In the genomic region with DNA sequence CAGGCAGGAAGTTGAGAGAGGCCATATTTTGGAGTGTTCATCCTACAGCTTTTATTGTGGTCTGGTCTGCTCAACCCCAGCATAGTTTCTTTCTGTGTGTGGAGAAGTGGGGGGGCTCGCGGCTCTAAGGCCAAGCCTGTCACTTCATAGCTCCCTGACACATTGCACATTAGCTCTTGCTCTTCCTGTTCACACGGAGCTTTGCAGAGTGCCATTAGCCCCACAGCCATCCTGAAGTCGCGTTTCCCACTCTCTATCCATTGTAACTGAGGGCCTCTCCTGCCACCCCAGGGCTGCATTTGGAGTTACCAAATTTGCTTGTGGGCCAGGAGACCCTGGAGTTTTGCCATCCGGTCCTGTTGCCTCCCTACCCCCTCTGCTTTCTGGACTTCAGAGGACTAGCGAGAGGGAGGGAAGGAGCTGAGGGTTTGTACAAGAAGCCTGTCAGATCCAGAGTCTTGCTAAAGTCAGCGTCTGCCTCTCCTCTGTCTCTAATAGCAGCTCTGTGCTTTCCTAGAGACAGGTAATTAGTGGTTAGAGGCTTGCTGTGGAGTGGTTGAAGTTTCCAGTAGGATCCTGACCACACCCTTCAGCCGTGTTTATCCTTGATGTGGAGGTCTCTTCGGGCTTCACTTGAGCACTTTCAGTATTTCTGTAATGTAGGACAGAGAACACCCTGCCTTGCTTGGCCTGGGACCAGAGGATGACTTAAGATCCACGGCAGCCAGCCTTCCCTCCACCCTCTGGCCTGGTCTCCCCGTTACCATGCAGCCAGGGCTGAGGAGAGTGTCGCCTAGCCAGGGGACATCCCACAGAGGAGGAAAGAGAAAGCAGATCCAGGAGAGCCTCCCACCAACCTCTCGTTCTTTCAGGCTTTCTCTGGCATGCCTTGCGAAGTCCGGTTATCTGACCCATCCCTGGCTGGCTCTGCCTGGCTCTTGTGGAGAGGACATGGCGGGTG, we compare ENCODE assay signal across 1 cellular context.
TF ChIP-seq lines count a peak whose summit lies in the region.

No MANE protein-coding gene starts in this region.

TF ChIP-seq in IMR-90, 13 proteins besides CTCF, POLR2A, EP300 and RAD21:
- TF ChIP-seq SMC3 (IDR thresholded peaks at IDR 0.05; ENCODE audit: low read depth, low read length): no peak
- TF ChIP-seq MAFK (IDR thresholded peaks at IDR 0.05; ENCODE audit: low read depth, low read length): no peak
- TF ChIP-seq FOS (IDR thresholded peaks at IDR 0.05; ENCODE audit: low read depth, low read length): no peak
- no peak for TF ChIP-seq NFE2L2 (IDR thresholded peaks at IDR 0.05; ENCODE audit: low read depth, low read length)
- TF ChIP-seq RCOR1 (IDR thresholded peaks at IDR 0.05; ENCODE audit: insufficient replicate concordance, low read length): no peak
- no peak; the same call in 1 of the 2 replicates for TF ChIP-seq MAZ (IDR thresholded peaks at IDR 0.05; ENCODE audit: borderline replicate concordance, low read depth, low read length)
- no peak for TF ChIP-seq BHLHE40 (IDR thresholded peaks at IDR 0.05; ENCODE audit: low read depth, low read length)
- no peak for TF ChIP-seq RFX5 (IDR thresholded peaks at IDR 0.05; ENCODE audit: low read depth, low read length)
- no peak for TF ChIP-seq CHD1 (IDR thresholded peaks at IDR 0.05; ENCODE audit: low read depth, low read length)
- no peak for TF ChIP-seq MXI1 (IDR thresholded peaks at IDR 0.05; ENCODE audit: borderline replicate concordance, low read depth, low read length)
- TF ChIP-seq, protein P1, sequence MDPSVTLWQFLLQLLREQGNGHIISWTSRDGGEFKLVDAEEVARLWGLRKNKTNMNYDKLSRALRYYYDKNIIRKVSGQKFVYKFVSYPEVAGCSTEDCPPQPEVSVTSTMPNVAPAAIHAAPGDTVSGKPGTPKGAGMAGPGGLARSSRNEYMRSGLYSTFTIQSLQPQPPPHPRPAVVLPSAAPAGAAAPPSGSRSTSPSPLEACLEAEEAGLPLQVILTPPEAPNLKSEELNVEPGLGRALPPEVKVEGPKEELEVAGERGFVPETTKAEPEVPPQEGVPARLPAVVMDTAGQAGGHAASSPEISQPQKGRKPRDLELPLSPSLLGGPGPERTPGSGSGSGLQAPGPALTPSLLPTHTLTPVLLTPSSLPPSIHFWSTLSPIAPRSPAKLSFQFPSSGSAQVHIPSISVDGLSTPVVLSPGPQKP (IDR thresholded peaks at IDR 0.05; ENCODE audit: borderline replicate concordance, low read depth, low read length): no peak
- no peak for TF ChIP-seq CEBPB (IDR thresholded peaks at IDR 0.05; ENCODE audit: low read depth, low read length)
- TF ChIP-seq, protein P2, sequence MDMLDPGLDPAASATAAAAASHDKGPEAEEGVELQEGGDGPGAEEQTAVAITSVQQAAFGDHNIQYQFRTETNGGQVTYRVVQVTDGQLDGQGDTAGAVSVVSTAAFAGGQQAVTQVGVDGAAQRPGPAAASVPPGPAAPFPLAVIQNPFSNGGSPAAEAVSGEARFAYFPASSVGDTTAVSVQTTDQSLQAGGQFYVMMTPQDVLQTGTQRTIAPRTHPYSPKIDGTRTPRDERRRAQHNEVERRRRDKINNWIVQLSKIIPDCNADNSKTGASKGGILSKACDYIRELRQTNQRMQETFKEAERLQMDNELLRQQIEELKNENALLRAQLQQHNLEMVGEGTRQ (IDR thresholded peaks at IDR 0.05; ENCODE audit: low read depth, low read length): no peak
TF ChIP-seq in IMR-90: peak in this region for 0.
